In the genomic region with DNA sequence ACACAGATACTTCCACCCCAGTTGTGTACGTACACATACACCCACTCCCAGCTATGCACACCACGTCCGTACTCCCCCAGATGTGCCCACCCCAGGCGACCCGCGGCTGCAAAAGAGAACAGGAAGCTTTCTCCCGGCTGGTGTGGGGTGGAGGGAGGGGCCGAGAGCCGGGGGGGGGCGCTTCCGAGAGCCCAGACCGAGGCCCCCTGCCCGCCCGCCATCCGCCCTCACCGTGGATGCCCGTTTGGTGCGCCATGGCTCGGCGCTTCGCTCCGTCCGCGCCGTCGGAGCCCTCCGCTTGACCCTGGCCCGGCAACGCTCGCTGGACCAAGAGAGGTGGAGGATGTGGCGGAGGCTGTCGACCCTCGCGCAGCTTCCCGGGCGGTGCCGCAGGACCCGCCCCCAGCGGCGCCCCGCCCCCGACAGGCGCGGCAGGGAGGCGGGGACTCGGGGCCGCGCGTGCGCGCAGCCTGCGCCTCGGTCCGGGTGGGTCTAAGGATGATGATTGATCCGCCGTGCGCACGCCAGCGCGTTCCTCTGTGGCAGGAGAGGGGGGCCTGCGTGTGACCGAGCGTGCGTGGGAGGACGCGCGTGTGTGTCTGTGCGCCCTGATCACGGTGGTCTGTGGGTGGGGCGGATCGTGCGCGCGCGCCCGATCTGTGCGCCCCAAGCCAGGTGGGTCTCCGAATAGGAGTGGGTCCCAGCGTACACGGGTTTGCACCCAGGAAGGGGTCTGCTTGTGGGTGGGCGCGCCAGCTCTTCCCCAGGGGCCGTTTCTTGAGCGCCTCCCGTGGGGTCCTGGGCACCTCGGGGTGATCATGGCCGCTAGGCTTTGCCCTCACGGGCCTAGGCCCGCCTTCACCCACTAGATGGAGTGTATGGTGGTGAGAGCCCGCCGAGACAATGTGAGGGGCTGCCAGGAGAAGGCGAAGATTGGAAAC, we compare ENCODE assay signal across 2 cellular contexts.
A peak's percentile ranks its signal among the peaks of the same experiment; 100 is the strongest.
TF ChIP-seq lines count a peak whose summit lies in the region.

TWF2 (minus strand) TSS at position 398 of the 941 bp plus-strand sequence; CDS start at position 256, 142 bp downstream.

TF ChIP-seq in HEK293, 187 proteins besides CTCF, POLR2A, EP300 and RAD21 (continued from another document and continues in another):
- no peak for TF ChIP-seq ZFP37 (tag by site-specific recombination; IDR thresholded peaks at IDR 0.05)
- TF ChIP-seq GFI1B (tag by site-specific recombination; IDR thresholded peaks at IDR 0.05), result no peak
- TF ChIP-seq KLF8 (tag by site-specific recombination; IDR thresholded peaks at IDR 0.05), result peak; percentile 60; the same call in 1 of the 2 replicates
- TF ChIP-seq PRDM10 (tag by site-specific recombination; IDR thresholded peaks at IDR 0.05), result no peak; the same call in 1 of the 2 replicates
- no peak for TF ChIP-seq SCRT1 (tag by site-specific recombination; IDR thresholded peaks at IDR 0.05; ENCODE audit: borderline replicate concordance)
- TF ChIP-seq, protein P1, sequence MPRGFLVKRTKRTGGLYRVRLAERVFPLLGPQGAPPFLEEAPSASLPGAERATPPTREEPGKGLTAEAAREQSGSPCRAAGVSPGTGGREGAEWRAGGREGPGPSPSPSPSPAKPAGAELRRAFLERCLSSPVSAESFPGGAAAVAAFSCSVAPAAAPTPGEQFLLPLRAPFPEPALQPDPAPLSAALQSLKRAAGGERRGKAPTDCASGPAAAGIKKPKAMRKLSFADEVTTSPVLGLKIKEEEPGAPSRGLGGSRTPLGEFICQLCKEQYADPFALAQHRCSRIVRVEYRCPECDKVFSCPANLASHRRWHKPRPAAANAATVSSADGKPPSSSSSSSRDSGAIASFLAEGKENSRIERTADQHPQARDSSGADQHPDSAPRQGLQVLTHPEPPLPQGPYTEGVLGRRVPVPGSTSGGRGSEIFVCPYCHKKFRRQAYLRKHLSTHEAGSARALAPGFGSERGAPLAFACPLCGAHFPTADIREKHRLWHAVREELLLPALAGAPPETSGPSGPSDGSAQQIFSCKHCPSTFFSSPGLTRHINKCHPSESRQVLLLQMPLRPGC (tag by site-specific recombination; IDR thresholded peaks at IDR 0.05), result no peak
- no peak for TF ChIP-seq ZNF610 (tag by site-specific recombination; IDR thresholded peaks at IDR 0.05; ENCODE audit: borderline replicate concordance)
- no peak for TF ChIP-seq FEZF1 (tag by site-specific recombination; IDR thresholded peaks at IDR 0.05)
- TF ChIP-seq, protein P2, sequence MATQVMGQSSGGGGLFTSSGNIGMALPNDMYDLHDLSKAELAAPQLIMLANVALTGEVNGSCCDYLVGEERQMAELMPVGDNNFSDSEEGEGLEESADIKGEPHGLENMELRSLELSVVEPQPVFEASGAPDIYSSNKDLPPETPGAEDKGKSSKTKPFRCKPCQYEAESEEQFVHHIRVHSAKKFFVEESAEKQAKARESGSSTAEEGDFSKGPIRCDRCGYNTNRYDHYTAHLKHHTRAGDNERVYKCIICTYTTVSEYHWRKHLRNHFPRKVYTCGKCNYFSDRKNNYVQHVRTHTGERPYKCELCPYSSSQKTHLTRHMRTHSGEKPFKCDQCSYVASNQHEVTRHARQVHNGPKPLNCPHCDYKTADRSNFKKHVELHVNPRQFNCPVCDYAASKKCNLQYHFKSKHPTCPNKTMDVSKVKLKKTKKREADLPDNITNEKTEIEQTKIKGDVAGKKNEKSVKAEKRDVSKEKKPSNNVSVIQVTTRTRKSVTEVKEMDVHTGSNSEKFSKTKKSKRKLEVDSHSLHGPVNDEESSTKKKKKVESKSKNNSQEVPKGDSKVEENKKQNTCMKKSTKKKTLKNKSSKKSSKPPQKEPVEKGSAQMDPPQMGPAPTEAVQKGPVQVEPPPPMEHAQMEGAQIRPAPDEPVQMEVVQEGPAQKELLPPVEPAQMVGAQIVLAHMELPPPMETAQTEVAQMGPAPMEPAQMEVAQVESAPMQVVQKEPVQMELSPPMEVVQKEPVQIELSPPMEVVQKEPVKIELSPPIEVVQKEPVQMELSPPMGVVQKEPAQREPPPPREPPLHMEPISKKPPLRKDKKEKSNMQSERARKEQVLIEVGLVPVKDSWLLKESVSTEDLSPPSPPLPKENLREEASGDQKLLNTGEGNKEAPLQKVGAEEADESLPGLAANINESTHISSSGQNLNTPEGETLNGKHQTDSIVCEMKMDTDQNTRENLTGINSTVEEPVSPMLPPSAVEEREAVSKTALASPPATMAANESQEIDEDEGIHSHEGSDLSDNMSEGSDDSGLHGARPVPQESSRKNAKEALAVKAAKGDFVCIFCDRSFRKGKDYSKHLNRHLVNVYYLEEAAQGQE (tag by site-specific recombination; IDR thresholded peaks at IDR 0.05), result no peak
- TF ChIP-seq, protein P3, sequence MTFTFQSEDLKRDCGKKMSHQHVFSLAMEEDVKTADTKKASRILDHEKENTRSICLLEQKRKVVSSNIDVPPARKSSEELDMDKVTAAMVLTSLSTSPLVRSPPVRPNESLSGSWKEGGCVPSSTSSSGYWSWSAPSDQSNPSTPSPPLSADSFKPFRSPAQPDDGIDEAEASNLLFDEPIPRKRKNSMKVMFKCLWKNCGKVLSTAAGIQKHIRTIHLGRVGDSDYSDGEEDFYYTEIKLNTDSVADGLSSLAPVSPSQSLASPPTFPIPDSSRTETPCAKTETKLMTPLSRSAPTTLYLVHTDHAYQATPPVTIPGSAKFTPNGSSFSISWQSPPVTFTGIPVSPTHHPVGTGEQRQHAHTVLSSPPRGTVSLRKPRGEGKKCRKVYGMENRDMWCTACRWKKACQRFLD (tag by site-specific recombination; IDR thresholded peaks at IDR 0.05), result no peak

TF ChIP-seq in K562, 482 proteins besides CTCF, POLR2A, EP300 and RAD21 (continued from another document and continues in another):
- TF ChIP-seq MBD1 (CRISPR knock-in tag; IDR thresholded peaks at IDR 0.05), result no peak
- no peak for TF ChIP-seq ZNF354B (CRISPR knock-in tag; IDR thresholded peaks at IDR 0.05)
- TF ChIP-seq NKRF (IDR thresholded peaks at IDR 0.05; ENCODE audit: borderline replicate concordance), result peak; percentile 16; the same call in 1 of the 2 replicates
- TF ChIP-seq CHD7 (IDR thresholded peaks at IDR 0.05; ENCODE audit: low read depth, low read length), result no peak
- no peak for TF ChIP-seq ZC3H8 (IDR thresholded peaks at IDR 0.05)
- TF ChIP-seq, protein P4, sequence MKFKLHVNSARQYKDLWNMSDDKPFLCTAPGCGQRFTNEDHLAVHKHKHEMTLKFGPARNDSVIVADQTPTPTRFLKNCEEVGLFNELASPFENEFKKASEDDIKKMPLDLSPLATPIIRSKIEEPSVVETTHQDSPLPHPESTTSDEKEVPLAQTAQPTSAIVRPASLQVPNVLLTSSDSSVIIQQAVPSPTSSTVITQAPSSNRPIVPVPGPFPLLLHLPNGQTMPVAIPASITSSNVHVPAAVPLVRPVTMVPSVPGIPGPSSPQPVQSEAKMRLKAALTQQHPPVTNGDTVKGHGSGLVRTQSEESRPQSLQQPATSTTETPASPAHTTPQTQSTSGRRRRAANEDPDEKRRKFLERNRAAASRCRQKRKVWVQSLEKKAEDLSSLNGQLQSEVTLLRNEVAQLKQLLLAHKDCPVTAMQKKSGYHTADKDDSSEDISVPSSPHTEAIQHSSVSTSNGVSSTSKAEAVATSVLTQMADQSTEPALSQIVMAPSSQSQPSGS (CRISPR knock-in tag; IDR thresholded peaks at IDR 0.05), result no peak
- TF ChIP-seq DNMT1 (IDR thresholded peaks at IDR 0.05), result no peak
- no peak for TF ChIP-seq ZNF584 (CRISPR knock-in tag; IDR thresholded peaks at IDR 0.05; ENCODE audit: low read depth)
- TF ChIP-seq, protein P5, sequence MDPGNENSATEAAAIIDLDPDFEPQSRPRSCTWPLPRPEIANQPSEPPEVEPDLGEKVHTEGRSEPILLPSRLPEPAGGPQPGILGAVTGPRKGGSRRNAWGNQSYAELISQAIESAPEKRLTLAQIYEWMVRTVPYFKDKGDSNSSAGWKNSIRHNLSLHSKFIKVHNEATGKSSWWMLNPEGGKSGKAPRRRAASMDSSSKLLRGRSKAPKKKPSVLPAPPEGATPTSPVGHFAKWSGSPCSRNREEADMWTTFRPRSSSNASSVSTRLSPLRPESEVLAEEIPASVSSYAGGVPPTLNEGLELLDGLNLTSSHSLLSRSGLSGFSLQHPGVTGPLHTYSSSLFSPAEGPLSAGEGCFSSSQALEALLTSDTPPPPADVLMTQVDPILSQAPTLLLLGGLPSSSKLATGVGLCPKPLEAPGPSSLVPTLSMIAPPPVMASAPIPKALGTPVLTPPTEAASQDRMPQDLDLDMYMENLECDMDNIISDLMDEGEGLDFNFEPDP (CRISPR knock-in tag; IDR thresholded peaks at IDR 0.05), result no peak
